ENCODE assay signal across 26 cellular contexts in genomic region chr18:57249896-57250295, GRCh38.
"Had no signal": no experiment of that assay in that cellular context is flagged by ENCODE, and none has a peak within 500 bp of the region (broad histone marks: within the 10 kb centered on the region; RNA-seq: fewer than 3 reads in every experiment).

No MANE protein-coding gene starts in this region.

- H3K27ac ChIP-seq: hepatocyte, left lung, lower lobe of right lung, pancreas, prostate gland, skin epidermis, suprapubic skin, thoracic aorta, tibial artery, upper lobe of right lung had no signal

- H3K4me1 ChIP-seq: left lung, lower lobe of right lung, pancreas, prostate gland, suprapubic skin, tibial artery, upper lobe of right lung had no signal

- H3K36me3 ChIP-seq: left lung, lower lobe of right lung, pancreas, prostate gland, suprapubic skin, thoracic aorta, tibial artery, upper lobe of right lung had no signal

- H3K4me3 ChIP-seq: hepatocyte, left lung, lower lobe of right lung, pancreas, prostate gland, skin epidermis, suprapubic skin, thoracic aorta, tibial artery, upper lobe of right lung had no signal

- DNase-seq: kidney glomerular epithelial cell; left cardiac atrium; left lung; lower lobe of right lung; mammary epithelial cell; mesenchymal stem cell; naive thymus-derived CD8-positive, alpha-beta T cell; nucleus accumbens; pancreas; posterior cingulate gyrus; retina; right cardiac atrium; stimulated activated CD4-positive, alpha-beta T cell treated with anti-CD3 and anti-CD28 coated beads, Interleukin-12 subunit alpha, Interleukin-12 subunit beta, amount 100 ng/mL, for 4 hours; stimulated activated CD4-positive, alpha-beta T cell treated with anti-CD3 and anti-CD28 coated beads, Interleukin-15, amount 100 ng/mL, for 24 hours; stimulated activated CD4-positive, alpha-beta T cell treated with anti-CD3 and anti-CD28 coated beads, Interleukin-2, amount 100 ng/mL, for 24 hours; stimulated activated CD4-positive, alpha-beta T cell treated with anti-CD3 and anti-CD28 coated beads, Interleukin-4, amount 100 ng/mL, for 1 hour; stimulated activated naive CD4-positive, alpha-beta T cell; tibial artery; trophoblast cell; upper lobe of right lung had no signal

- ATAC-seq: left lung; lower lobe of right lung; naive thymus-derived CD8-positive, alpha-beta T cell; pancreas; right cardiac atrium; sciatic nerve; upper lobe of right lung had no signal

- H3K9me3 ChIP-seq: left lung, lower lobe of right lung, pancreas, prostate gland, suprapubic skin, thoracic aorta, tibial artery, upper lobe of right lung had no signal

- H3K27me3 ChIP-seq: hepatocyte, left lung, pancreas, suprapubic skin, tibial artery, upper lobe of right lung had no signal
